ENCODE assay signal across 18 cellular contexts in the genomic region with DNA sequence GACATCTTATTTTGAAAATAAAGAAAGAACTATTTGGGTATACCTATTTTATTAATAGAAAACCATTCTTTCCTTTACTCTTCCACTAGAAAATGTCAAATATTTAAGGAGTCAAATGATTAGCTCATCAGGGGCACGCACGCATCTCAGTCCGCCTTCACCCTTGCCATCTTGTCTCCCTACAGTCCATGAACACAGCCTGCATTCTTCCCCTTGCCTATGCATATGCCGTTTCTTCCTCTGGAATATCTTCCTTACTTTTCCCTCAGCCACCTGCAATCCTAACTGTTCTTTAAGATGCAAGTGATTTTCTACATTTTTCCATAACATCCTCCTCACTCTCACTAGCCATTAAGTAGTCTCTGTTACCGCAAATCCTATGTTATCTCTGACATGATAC.
A peak's percentile ranks its signal among the peaks of the same experiment; 100 is the strongest.
DNase-seq lines count a peak whose midpoint lies in the region; ATAC-seq and TF ChIP-seq lines count a peak whose summit lies in the region.
"Had no signal": no experiment of that assay in that cellular context is flagged by ENCODE, and none has a peak within 500 bp of the region (broad histone marks: within the 10 kb centered on the region; RNA-seq: fewer than 3 reads in every experiment).

No MANE protein-coding gene starts in this region.

- no peak for TF ChIP-seq POLR2A in body of pancreas (IDR thresholded peaks at IDR 0.05)

- H3K27ac Mint-ChIP-seq in type B pancreatic cell: no peak overlapping the region
- H3K27ac Mint-ChIP-seq: activated naive CD4-positive, alpha-beta T cell treated with anti-CD3 and anti-CD28 coated beads, Interleukin-2, amount 50 U/mL, for 72 hours; CD4-positive, alpha-beta memory T cell; endodermal cell; immature natural killer cell had no signal

- no peaks in the 10 kb centered on the region for H3K27me3 ChIP-seq in body of pancreas
- no peaks in the 10 kb centered on the region for H3K27me3 ChIP-seq in left lung
- no peaks in the 10 kb centered on the region; the same call in 1 of the 2 replicates for H3K27me3 ChIP-seq in HAP-1 (ENCODE audit: low read depth)
- H3K27me3 ChIP-seq: esophagus squamous epithelium, gastrocnemius medialis, neutrophil, testis had no signal

- H3K4me1 Mint-ChIP-seq in type B pancreatic cell (ENCODE audit: unreplicated experiment): peaks cover 11% of the 10 kb centered on the region

- peaks cover 5% of the 10 kb centered on the region for H3K9me3 Mint-ChIP-seq in type B pancreatic cell
- H3K9me3 Mint-ChIP-seq: activated naive CD4-positive, alpha-beta T cell treated with anti-CD3 and anti-CD28 coated beads, Interleukin-2, amount 50 U/mL, for 72 hours; CD4-positive, alpha-beta memory T cell; immature natural killer cell had no signal

- DNase-seq in NCI-H2029 treated with DMSO at 0.1 percent for 48 hours (lab: John Stamatoyannopoulos, UW): peak; percentile 40
- DNase-seq in NCI-H2029 (lab: John Stamatoyannopoulos, UW): no peak
- DNase-seq in body of pancreas: no peak
- no peak for DNase-seq in left lung
- no peak for DNase-seq in type B pancreatic cell (ENCODE audit: extremely low spot score, unreplicated experiment)
- DNase-seq in HAP-1 (ENCODE audit: low spot score in 2 of 2): no peak
- DNase-seq: esophagus squamous epithelium; NCI-H2171; NK-92 treated with Interleukin-12 subunit alpha and Interleukin-12 subunit beta, amount 100 ng/mL, for 24 hours had no signal

- H3K4me1 ChIP-seq in body of pancreas (peaks cover 19% of the 10 kb centered on the region), left lung (peaks cover 0 to 16% of the 10 kb centered on the region in 2 donors), HAP-1 (peaks cover 3% of the 10 kb centered on the region)
- H3K4me1 ChIP-seq: testis had no signal

- intact Hi-C loops in body of pancreas (cut with DNase I) (loop anchor here (10.0 kb wide), 1 partner anchor 242 kb away; no protein-coding TSS in a partner anchor), left lung (cut with DNase I) (no loop called here)

- ATAC-seq in body of pancreas: no peak
- peak; percentile 8 for ATAC-seq in left lung
- ATAC-seq in HG03280 (IDR thresholded peaks at IDR 0.05; ENCODE audit: unreplicated experiment): no peak
- no peak for ATAC-seq in HG02678 (IDR thresholded peaks at IDR 0.05; ENCODE audit: unreplicated experiment)

- TF ChIP-seq CTCF in body of pancreas (IDR thresholded peaks at IDR 0.05): no peak
- TF ChIP-seq CTCF in left lung (IDR thresholded peaks at IDR 0.05): no peak
- TF ChIP-seq CTCF in type B pancreatic cell (conservative IDR thresholded peaks at IDR 0.05): no peak

- H3K4me3 ChIP-seq in body of pancreas (no peak overlapping the region), left lung (no peak overlapping the region), HAP-1 (no peak overlapping the region)
- H3K4me3 ChIP-seq: esophagus squamous epithelium, gastrocnemius medialis, testis had no signal

- H3K27ac ChIP-seq in body of pancreas (peak overlapping the region in 3 of 4 donors; percentile 36 to 42 (median 39)), left lung (no peak overlapping the region)
- H3K27ac ChIP-seq: esophagus squamous epithelium, gastrocnemius medialis, neutrophil, testis had no signal

- H3K9me3 ChIP-seq in body of pancreas (no peaks in the 10 kb centered on the region), left lung (no peaks in the 10 kb centered on the region), HAP-1 (no peaks in the 10 kb centered on the region)
- H3K9me3 ChIP-seq: esophagus squamous epithelium, gastrocnemius medialis, neutrophil, testis had no signal

- in situ Hi-C loops in HAP-1 (cut with MboI; ENCODE audit: low sequenced_read_pairs): loop anchor here (10.0 to 25.0 kb wide), 2 partner anchors 142 to 349 kb away; a partner anchor contains a TSS

- peaks cover 4% of the 10 kb centered on the region for H3K36me3 Mint-ChIP-seq in type B pancreatic cell
- H3K36me3 Mint-ChIP-seq: activated naive CD4-positive, alpha-beta T cell treated with anti-CD3 and anti-CD28 coated beads, Interleukin-2, amount 50 U/mL, for 72 hours; CD4-positive, alpha-beta memory T cell; immature natural killer cell had no signal

- no peaks in the 10 kb centered on the region for H3K27me3 Mint-ChIP-seq in type B pancreatic cell

- H3K4me3 Mint-ChIP-seq in type B pancreatic cell: peak overlapping the region; percentile 3
- H3K4me3 Mint-ChIP-seq: CD4-positive, alpha-beta memory T cell; endodermal cell; immature natural killer cell had no signal

- 82 to 84% methylated on average over 5 of the region's 5 CpGs for WGBS in body of pancreas, 2 donors

- H3K36me3 ChIP-seq in body of pancreas (replicated peaks in 1 of 2; ENCODE audit: insufficient read depth in 1 of 2, low read depth in 2 of 2): no peaks in the 10 kb centered on the region
- no peaks in the 10 kb centered on the region for H3K36me3 ChIP-seq in left lung
- H3K36me3 ChIP-seq in HAP-1 (replicated peaks): no peaks in the 10 kb centered on the region
- H3K36me3 ChIP-seq: esophagus squamous epithelium, gastrocnemius medialis, neutrophil had no signal

Comparison
In these comparisons a context has a peak if more than half of its experiments do, and no peak if none do; other contexts are left out.
1. H3K27ac ChIP-seq: peak in body of pancreas (3 of 4); none in left lung (0 of 2).